ENCODE assay signal across 8 cellular contexts in the genomic region with DNA sequence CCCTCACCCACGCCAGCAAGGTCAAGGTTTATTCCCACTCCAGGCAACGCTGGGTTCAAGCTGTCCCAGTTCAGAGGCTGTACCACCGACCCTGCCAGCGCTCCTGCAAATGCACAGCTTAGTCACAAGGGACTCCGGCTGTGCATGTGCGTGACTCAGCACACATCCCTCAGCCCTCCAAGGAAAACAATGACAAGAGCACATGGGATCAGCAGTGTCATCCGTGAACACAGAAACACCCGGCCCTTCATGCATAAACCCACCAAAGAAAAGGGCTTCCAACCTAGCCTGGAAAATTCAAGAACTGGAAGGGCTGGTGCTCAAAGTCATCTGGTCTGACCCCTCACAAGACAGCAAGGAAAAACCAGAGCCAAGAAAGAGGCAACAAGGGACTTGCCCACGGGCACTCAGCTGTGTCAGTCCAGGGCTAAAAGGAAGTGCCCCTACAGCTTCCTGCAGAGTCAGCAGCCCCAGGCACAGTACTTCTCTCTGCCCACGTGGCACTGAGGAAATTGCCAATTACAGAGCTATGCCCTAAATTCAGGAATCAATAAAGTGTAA.
DNase-seq lines count a peak whose midpoint lies in the region; ATAC-seq and TF ChIP-seq lines count a peak whose summit lies in the region.

No MANE protein-coding gene starts in this region.

- no peak for TF ChIP-seq EP300 in transverse colon (IDR thresholded peaks at IDR 0.05; ENCODE audit: low read depth)

- no peak for TF ChIP-seq POLR2A in transverse colon (IDR thresholded peaks at IDR 0.05)

- 51% methylated on average over 10 of the region's 10 CpGs; no CpG with 5 or more reads in 1 of the 2 donors for WGBS in transverse colon (ENCODE audit: low coverage in 1 of 2), 2 donors

- H3K4me1 ChIP-seq in transverse colon: peaks cover 6 to 53% (median 24%) of the 10 kb centered on the region in 4 donors

- H3K27ac ChIP-seq in transverse colon: peak overlapping the region; percentile 32 to 70 (median 36)

- intact Hi-C loops in transverse colon (cut with DNase I; ENCODE audit: low total_unique reads): no loop called here

- H3K4me3 ChIP-seq in WI38 (ENCODE audit: low read depth, low read length) (peak overlapping the region; percentile 12; the same call in 1 of the 2 replicates), transverse colon (no peak overlapping the region)

- H3K36me3 ChIP-seq in transverse colon: no peaks in the 10 kb centered on the region

- no peak for ATAC-seq in GM18868 (IDR thresholded peaks at IDR 0.05; ENCODE audit: unreplicated experiment)

- no peaks in the 10 kb centered on the region for H3K9me3 ChIP-seq in transverse colon

- DNase-seq in DMS153 (lab: John Stamatoyannopoulos, UW) (peak; percentile 14), DMS153 treated with DMSO at 0.1 percent for 48 hours (lab: John Stamatoyannopoulos, UW; ENCODE audit: unreplicated experiment) (no peak), hepatic stellate cell (ENCODE audit: low spot score) (peak; percentile 87), transverse colon (no peak), middle frontal gyrus (ENCODE audit: extremely low spot score, low spot score) (no peak), SKM-1 treated with dmso at 0.1 percent for 144 hours (lab: John Stamatoyannopoulos, UW; ENCODE audit: unreplicated experiment) (no peak)

- TF ChIP-seq CTCF in WI38 (IDR thresholded peaks at IDR 0.05; ENCODE audit: low read depth, low read length) (no peak), transverse colon (IDR thresholded peaks at IDR 0.05) (no peak)

- H3K27me3 ChIP-seq in transverse colon: no peaks in the 10 kb centered on the region

- in situ Hi-C loops in transverse colon (cut with MboI; ENCODE audit: low pct_ligation_motif_present in 1 of 4, low pct_unique_long_range_greater_than_20kb in 1 of 4, low sequenced_read_pairs in 3 of 4): no loop called here

Comparison
In these comparisons a context has a peak if more than half of its experiments do, and no peak if none do; other contexts are left out.
1. DNase-seq: peak in DMS153 (single experiment) and hepatic stellate cell (single experiment); none in DMS153 treated with DMSO at 0.1 percent for 48 hours (single experiment), transverse colon (single experiment), middle frontal gyrus (single experiment) and SKM-1 treated with dmso at 0.1 percent for 144 hours (single experiment).